In the genomic region with DNA sequence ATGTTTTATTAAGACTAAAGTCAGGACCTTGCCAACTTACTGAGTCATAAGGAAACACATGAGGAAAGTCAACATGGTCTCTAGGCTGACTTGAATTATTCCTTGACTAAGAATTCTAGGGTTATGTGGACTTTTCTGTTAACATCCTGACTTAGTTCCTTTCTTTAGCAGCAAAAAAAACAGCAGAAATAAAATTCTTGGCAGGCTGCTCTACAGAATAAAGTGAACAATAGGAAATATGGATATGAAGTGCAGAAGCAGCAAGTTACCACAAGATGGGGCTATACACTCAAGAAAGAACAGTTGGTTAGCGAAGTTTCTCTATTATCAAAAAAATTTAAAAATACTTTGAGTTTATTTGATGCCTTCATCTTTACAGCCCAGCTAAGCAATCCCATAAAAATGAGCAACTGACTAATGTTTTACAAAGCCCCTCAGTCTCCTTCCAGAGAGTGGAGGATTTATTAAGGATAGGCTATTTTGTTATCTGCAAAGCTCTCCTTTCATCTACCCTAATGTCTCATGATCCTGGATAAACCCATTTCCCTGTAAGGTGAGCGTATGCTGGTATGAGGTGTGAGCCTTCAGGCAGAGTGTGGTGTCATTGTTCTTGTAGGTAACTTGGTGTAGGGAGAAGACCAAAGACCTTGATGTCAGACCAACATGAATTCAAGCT, we compare ENCODE assay signal across 8 cellular contexts. TPM values are rescaled to one million over a fixed set of nuclear protein-coding genes. Genes with fewer than 3 reads are reported as not detected.
DNase-seq lines count a peak whose midpoint lies in the region; TF ChIP-seq lines count a peak whose summit lies in the region.

No MANE protein-coding gene starts in this region.

- no peaks in the 10 kb centered on the region for H3K79me2 ChIP-seq in hepatocyte

- H3K36me3 ChIP-seq in adipocyte (ENCODE audit: control insufficient read depth, insufficient read depth, low read length, severe bottlenecking): no peaks in the 10 kb centered on the region
- H3K36me3 ChIP-seq in hepatocyte (replicated peaks; ENCODE audit: insufficient read depth, low read depth): no peaks in the 10 kb centered on the region
- no peaks in the 10 kb centered on the region for H3K36me3 ChIP-seq in neuronal stem cell (replicated peaks in 1 of 2; ENCODE audit: control insufficient read depth in 2 of 2, insufficient read depth in 2 of 2, low read length in 2 of 2)

- H3K4me2 ChIP-seq in hepatocyte (no peak overlapping the region), neuronal stem cell (ENCODE audit: insufficient read depth, low read length, poor library complexity, severe bottlenecking) (no peak overlapping the region)

- no peak overlapping the region for H2AK5ac ChIP-seq in neuronal stem cell (ENCODE audit: low read depth, low read length)

- H2BK5ac ChIP-seq in neuronal stem cell (ENCODE audit: low read length): no peak overlapping the region

- peaks cover 1% of the 10 kb centered on the region for H3K36me3 Mint-ChIP-seq in activated T-helper 1 cell treated with anti-CD3 and anti-CD28 coated beads, Interleukin-12 subunit alpha, Interleukin-12 subunit beta, Interleukin-2, Interleukin-4 antibody, amounts not matched to agents 30 ng/mL and 10 ng/mL and 1 ng/mL, durations not matched to agents 14 hours and 24 hours and 36 hours (ENCODE audit: low read depth)

- no peaks in the 10 kb centered on the region for H3K9me3 Mint-ChIP-seq in activated T-helper 1 cell treated with anti-CD3 and anti-CD28 coated beads, Interleukin-12 subunit alpha, Interleukin-12 subunit beta, Interleukin-2, Interleukin-4 antibody, amounts not matched to agents 30 ng/mL and 10 ng/mL and 1 ng/mL, durations not matched to agents 14 hours and 24 hours and 36 hours

- 17% methylated on average over 2 of the region's 2 CpGs for WGBS in hepatocyte (ENCODE audit: low lambda C conversion rate, missing lambda C conversion rate)
- WGBS in neuronal stem cell (ENCODE audit: extremely low coverage in 2 of 2, insufficient read length in 2 of 2, insufficient replicate concordance in 1 of 2), 2 donors: no CpG with 5 or more reads among the region's 2 CpGs

- no peak overlapping the region for H3K23ac ChIP-seq in neuronal stem cell (ENCODE audit: low read depth, low read length, poor library complexity)

- no peak overlapping the region for H3K4ac ChIP-seq in neuronal stem cell (ENCODE audit: low read length)

- H3K27me3 Mint-ChIP-seq in activated T-helper 1 cell treated with anti-CD3 and anti-CD28 coated beads, Interleukin-12 subunit alpha, Interleukin-12 subunit beta, Interleukin-2, Interleukin-4 antibody, amounts not matched to agents 30 ng/mL and 10 ng/mL and 1 ng/mL, durations not matched to agents 14 hours and 24 hours and 36 hours (ENCODE audit: insufficient read depth): peaks cover 6% of the 10 kb centered on the region

- no peak overlapping the region for H3K27ac Mint-ChIP-seq in activated T-helper 1 cell treated with anti-CD3 and anti-CD28 coated beads, Interleukin-12 subunit alpha, Interleukin-12 subunit beta, Interleukin-2, Interleukin-4 antibody, amounts not matched to agents 30 ng/mL and 10 ng/mL and 1 ng/mL, durations not matched to agents 14 hours and 24 hours and 36 hours

- in situ Hi-C loops in GM13977 (cut with MboI; ENCODE audit: low pct_unique_long_range_greater_than_20kb, low sequenced_read_pairs, unreplicated experiment): loop anchor here (10.0 kb wide), 1 partner anchor 262 kb away; no protein-coding TSS in a partner anchor

- peak; percentile 76 for TF ChIP-seq CTCF in GM13977 (IDR thresholded peaks at IDR 0.05; ENCODE audit: extremely low read depth, insufficient read depth, missing control alignments)
- peak; percentile 96 for TF ChIP-seq CTCF in hepatocyte (IDR thresholded peaks at IDR 0.05; ENCODE audit: poor library complexity)

- H4K91ac ChIP-seq in neuronal stem cell (ENCODE audit: low read depth, low read length, poor library complexity): no peak overlapping the region

- no peaks in the 10 kb centered on the region for H3K4me1 ChIP-seq in adipocyte (ENCODE audit: control insufficient read depth, insufficient read depth, low read length)
- H3K4me1 ChIP-seq in hepatocyte (ENCODE audit: insufficient read depth): no peaks in the 10 kb centered on the region
- H3K4me1 ChIP-seq in neuronal stem cell (ENCODE audit: control insufficient read depth in 2 of 2, insufficient read depth in 1 of 2, low read depth in 1 of 2, low read length in 2 of 2): no peaks in the 10 kb centered on the region

- no peaks in the 10 kb centered on the region for H4K20me1 ChIP-seq in hepatocyte (ENCODE audit: insufficient read depth, poor library complexity, severe bottlenecking)

- H3K9me2 ChIP-seq in hepatocyte (replicated peaks; ENCODE audit: insufficient read depth): no peaks in the 10 kb centered on the region

- no peak overlapping the region for H2BK15ac ChIP-seq in neuronal stem cell (ENCODE audit: low read length)

- H3K79me1 ChIP-seq in neuronal stem cell (ENCODE audit: low read depth, low read length): no peaks in the 10 kb centered on the region

- no peaks in the 10 kb centered on the region for H3K9me3 ChIP-seq in adipocyte (ENCODE audit: control insufficient read depth, low read length)
- H3K9me3 ChIP-seq in hepatocyte (ENCODE audit: low read depth): no peaks in the 10 kb centered on the region
- H3K9me3 ChIP-seq in neuronal stem cell (replicated peaks in 1 of 2; ENCODE audit: control insufficient read depth in 2 of 2, insufficient read depth in 1 of 2, low read depth in 1 of 2, low read length in 2 of 2): no peaks in the 10 kb centered on the region

- H3K14ac ChIP-seq in neuronal stem cell (ENCODE audit: low read length): no peak overlapping the region

- H2BK120ac ChIP-seq in neuronal stem cell (ENCODE audit: low read depth, low read length): no peak overlapping the region

- H3K27ac ChIP-seq in hepatocyte (no peak overlapping the region), neuronal stem cell (replicated peaks; ENCODE audit: low read length) (no peak overlapping the region)

- no peak overlapping the region for H3K4me3 Mint-ChIP-seq in activated T-helper 1 cell treated with anti-CD3 and anti-CD28 coated beads, Interleukin-12 subunit alpha, Interleukin-12 subunit beta, Interleukin-2, Interleukin-4 antibody, amounts not matched to agents 30 ng/mL and 10 ng/mL and 1 ng/mL, durations not matched to agents 14 hours and 24 hours and 36 hours

- H2BK12ac ChIP-seq in neuronal stem cell (ENCODE audit: low read length): no peak overlapping the region

- intact Hi-C loops in activated T-helper 1 cell treated with anti-CD3 and anti-CD28 coated beads, Interleukin-12 subunit alpha, Interleukin-12 subunit beta, Interleukin-2, Interleukin-4 antibody, amounts not matched to agents 30 ng/mL and 10 ng/mL and 1 ng/mL, durations not matched to agents 14 hours and 24 hours and 36 hours (cut with micrococcal nuclease): loop anchor here (1.0 to 2.0 kb wide), 9 partner anchors 36 to 763 kb away; a partner anchor contains a TSS

- peak; percentile 64 for DNase-seq in Ammon's horn (ENCODE audit: low spot score)
- DNase-seq in GM13977 (ENCODE audit: low spot score): peak; percentile 62
- peak; percentile 75 for DNase-seq in NCI-H2081 treated with DMSO at 0.1 percent for 48 hours (lab: John Stamatoyannopoulos, UW)
- DNase-seq in adipocyte (ENCODE audit: low read depth): peak; percentile 86
- DNase-seq in hepatocyte (ENCODE audit: low spot score): peak; percentile 64
- DNase-seq in stromal cell of bone marrow (ENCODE audit: low read depth): peak; percentile 82
- no peak for DNase-seq in activated T-helper 1 cell treated with anti-CD3 and anti-CD28 coated beads, Interleukin-12 subunit alpha, Interleukin-12 subunit beta, Interleukin-2, Interleukin-4 antibody, amounts not matched to agents 30 ng/mL and 10 ng/mL and 1 ng/mL, durations not matched to agents 14 hours and 24 hours and 36 hours (ENCODE audit: low spot score)
- DNase-seq in neuronal stem cell (ENCODE audit: low spot score): no peak

- H3K27me3 ChIP-seq in adipocyte (replicated peaks; ENCODE audit: control insufficient read depth, insufficient read depth, low read length) (peaks cover 23% of the 10 kb centered on the region), hepatocyte (peaks cover 6% of the 10 kb centered on the region), neuronal stem cell (ENCODE audit: control insufficient read depth in 3 of 3, insufficient read depth in 3 of 3, low read depth in 1 of 3, low read length in 3 of 3) (peaks cover 0 to 8% (median 4%) of the 10 kb centered on the region in 3 experiments)

- H3K4me1 Mint-ChIP-seq in activated T-helper 1 cell treated with anti-CD3 and anti-CD28 coated beads, Interleukin-12 subunit alpha, Interleukin-12 subunit beta, Interleukin-2, Interleukin-4 antibody, amounts not matched to agents 30 ng/mL and 10 ng/mL and 1 ng/mL, durations not matched to agents 14 hours and 24 hours and 36 hours (ENCODE audit: low read depth): peaks cover 12% of the 10 kb centered on the region

- H3K4me3 ChIP-seq in adipocyte (ENCODE audit: low read length): no peak overlapping the region
- H3K4me3 ChIP-seq in hepatocyte: no peak overlapping the region
- H3K4me3 ChIP-seq in neuronal stem cell (ENCODE audit: low read length in 2 of 2): no peak overlapping the region

- H4K8ac ChIP-seq in neuronal stem cell (ENCODE audit: low read depth, low read length): no peak overlapping the region

- H3K9ac ChIP-seq in adipocyte (ENCODE audit: low read length) (no peak overlapping the region), neuronal stem cell (ENCODE audit: low read depth, low read length, poor library complexity) (no peak overlapping the region)

- H2AFZ ChIP-seq in hepatocyte (no peak overlapping the region), neuronal stem cell (ENCODE audit: low read length) (no peak overlapping the region)

- H3K18ac ChIP-seq in neuronal stem cell (ENCODE audit: low read length): no peak overlapping the region

RNA-seq across cellular contexts. Expression of a gene that starts 23.1 kb away (rescaled TPM):
- total RNA-seq in hepatocyte: 30.8 and 32.1 TPM in 2 replicates
- 31.3 and 37.7 TPM in 2 replicates for polyA plus RNA-seq in hepatocyte
- 27.3 and 30.0 TPM in 2 replicates for total RNA-seq in activated T-helper 1 cell treated with anti-CD3 and anti-CD28 coated beads, Interleukin-12 subunit alpha, Interleukin-12 subunit beta, Interleukin-2, Interleukin-4 antibody, amounts not matched to agents 30 ng/mL and 10 ng/mL and 1 ng/mL, durations not matched to agents 14 hours and 24 hours and 36 hours
- polyA plus RNA-seq in neuronal stem cell (2013, experiment 1 of 2): 14.4 TPM
- polyA plus RNA-seq in neuronal stem cell (2013, experiment 2 of 2): 14.1 TPM

RNA-seq across cellular contexts. Expression of a gene that starts 40.1 kb away (rescaled TPM):
- total RNA-seq in hepatocyte: 0.52 and 0.60 TPM in 2 replicates
- 0.99 and 1.5 TPM in 2 replicates for polyA plus RNA-seq in hepatocyte
- 3.1 and 4.4 TPM in 2 replicates for total RNA-seq in activated T-helper 1 cell treated with anti-CD3 and anti-CD28 coated beads, Interleukin-12 subunit alpha, Interleukin-12 subunit beta, Interleukin-2, Interleukin-4 antibody, amounts not matched to agents 30 ng/mL and 10 ng/mL and 1 ng/mL, durations not matched to agents 14 hours and 24 hours and 36 hours
- polyA plus RNA-seq in neuronal stem cell (2013, experiment 1 of 2): 0.28 TPM
- 0.44 TPM for polyA plus RNA-seq in neuronal stem cell (2013, experiment 2 of 2)

Comparison
In these comparisons a context has a peak if more than half of its experiments do, and no peak if none do; other contexts are left out.
1. DNase-seq: peak in Ammon's horn (single experiment), GM13977 (single experiment), NCI-H2081 treated with DMSO at 0.1 percent for 48 hours (single experiment), adipocyte (single experiment), hepatocyte (single experiment) and stromal cell of bone marrow (single experiment); none in activated T-helper 1 cell treated with anti-CD3 and anti-CD28 coated beads, Interleukin-12 subunit alpha, Interleukin-12 subunit beta, Interleukin-2, Interleukin-4 antibody, amounts not matched to agents 30 ng/mL and 10 ng/mL and 1 ng/mL, durations not matched to agents 14 hours and 24 hours and 36 hours (single experiment) and neuronal stem cell (single experiment).